ENCODE assay signal across 8 cellular contexts in genomic region chr17:28599311-28600184, GRCh38. TPM values are rescaled to one million over a fixed set of nuclear protein-coding genes. Genes with fewer than 3 reads are reported as not detected.
DNase-seq lines count a peak whose midpoint lies in the region; ATAC-seq lines count a peak whose summit lies in the region.

No MANE protein-coding gene starts in this region.

- H3K9me3 Mint-ChIP-seq in CD4-positive, alpha-beta memory T cell, result no peaks in the 10 kb centered on the region
- no peaks in the 10 kb centered on the region for H3K9me3 Mint-ChIP-seq in naive B cell
- H3K9me3 Mint-ChIP-seq in stimulated activated memory B cell treated with anti-CD40 and anti-IgM and Interleukin-4, amounts not matched to agents 10 μg/mL and 1 μg/mL and 100 μg/mL, for 72 hours, result no peaks in the 10 kb centered on the region

- no peaks in the 10 kb centered on the region for H3K27me3 Mint-ChIP-seq in CD4-positive, alpha-beta memory T cell
- H3K27me3 Mint-ChIP-seq in naive B cell, result no peaks in the 10 kb centered on the region
- no peaks in the 10 kb centered on the region for H3K27me3 Mint-ChIP-seq in stimulated activated memory B cell treated with anti-CD40 and anti-IgM and Interleukin-4, amounts not matched to agents 10 μg/mL and 1 μg/mL and 100 μg/mL, for 72 hours

- H3K27ac Mint-ChIP-seq in CD4-positive, alpha-beta memory T cell, result peak overlapping the region; percentile 94 to 99 (median 99)
- peak overlapping the region; percentile 91 to 98 (median 96) for H3K27ac Mint-ChIP-seq in naive B cell
- peak overlapping the region; percentile 93 for H3K27ac Mint-ChIP-seq in stimulated activated memory B cell treated with anti-CD40 and anti-IgM and Interleukin-4, amounts not matched to agents 10 μg/mL and 1 μg/mL and 100 μg/mL, for 72 hours

- peaks cover 13 to 27% (median 22%) of the 10 kb centered on the region in 4 donors for H3K4me1 Mint-ChIP-seq in CD4-positive, alpha-beta memory T cell
- peaks cover 22 to 26% (median 24%) of the 10 kb centered on the region in 3 donors for H3K4me1 Mint-ChIP-seq in naive B cell
- peaks cover 27% of the 10 kb centered on the region for H3K4me1 Mint-ChIP-seq in stimulated activated memory B cell treated with anti-CD40 and anti-IgM and Interleukin-4, amounts not matched to agents 10 μg/mL and 1 μg/mL and 100 μg/mL, for 72 hours

- H3K27me3 ChIP-seq in CD4-positive, alpha-beta memory T cell (ENCODE audit: insufficient read depth, low read length), result no peaks in the 10 kb centered on the region
- no peaks in the 10 kb centered on the region for H3K27me3 ChIP-seq in esophagus (ENCODE audit: control insufficient read depth in 1 of 2, insufficient read depth in 2 of 2, low read length in 2 of 2)

- ATAC-seq in GM19438 (IDR thresholded peaks at IDR 0.05; ENCODE audit: low read depth, unreplicated experiment) (peak; percentile 46), HG03521 (IDR thresholded peaks at IDR 0.05; ENCODE audit: unreplicated experiment) (peak; percentile 32), naive B cell (ENCODE audit: low read depth in 2 of 2) (peak; percentile 53 to 59)
- ATAC-seq in stimulated activated memory B cell treated with anti-CD40 and anti-IgM and Interleukin-4, amounts not matched to agents 10 μg/mL and 1 μg/mL and 100 μg/mL, for 72 hours, result peak; percentile 80

- no peaks in the 10 kb centered on the region for H3K9me3 ChIP-seq in CD4-positive, alpha-beta memory T cell (ENCODE audit: control insufficient read depth in 1 of 2, low read length in 2 of 2)
- H3K9me3 ChIP-seq in esophagus (ENCODE audit: control insufficient read depth in 2 of 2, insufficient read depth in 1 of 2, low read depth in 1 of 2, low read length in 1 of 2), result no peaks in the 10 kb centered on the region

- intact Hi-C loops in CD4-positive, alpha-beta memory T cell (cut with micrococcal nuclease), result loop anchor here (1.0 to 2.0 kb wide), 6 partner anchors 22 to 105 kb away; partner anchors contain the start of genes BLTP2, PIGS and UNC119

- H3K36me3 Mint-ChIP-seq in CD4-positive, alpha-beta memory T cell, result peaks cover 0 to 6% of the 10 kb centered on the region in 2 donors
- H3K36me3 Mint-ChIP-seq in naive B cell, result no peaks in the 10 kb centered on the region
- H3K36me3 Mint-ChIP-seq in stimulated activated memory B cell treated with anti-CD40 and anti-IgM and Interleukin-4, amounts not matched to agents 10 μg/mL and 1 μg/mL and 100 μg/mL, for 72 hours, result peaks cover 12% of the 10 kb centered on the region

- POLR2A ChIA-PET in CD4-positive, alpha-beta memory T cell (lab: Charles Lee; ENCODE audit: partially characterized antibody), result interaction anchor here (0.7 to 6.0 kb wide), 21 partner anchors 9 to 695 kb away, joined by 3 to 169 read pairs (median 5); partner anchors contain the start of genes ALDOC, BLTP2, NUFIP2 and PHF12

- peak overlapping the region; percentile 100 for H3K27ac ChIP-seq in CD4-positive, alpha-beta memory T cell (ENCODE audit: low read depth, low read length)
- peak overlapping the region; percentile 98 to 99 for H3K27ac ChIP-seq in esophagus (ENCODE audit: low read depth in 2 of 2, low read length in 1 of 2)

- H3K4me3 ChIP-seq in CD4-positive, alpha-beta memory T cell (ENCODE audit: low read length in 2 of 2), result peak overlapping the region; percentile 74 to 95
- peak overlapping the region; percentile 68 to 71 for H3K4me3 ChIP-seq in esophagus (ENCODE audit: low read depth in 1 of 2, low read length in 2 of 2)

- H3K4me1 ChIP-seq in CD4-positive, alpha-beta memory T cell (ENCODE audit: insufficient read depth, low read length), result peaks cover 7% of the 10 kb centered on the region
- H3K4me1 ChIP-seq in esophagus (ENCODE audit: control insufficient read depth in 2 of 2, insufficient read depth in 2 of 2, low read length in 1 of 2), result peaks cover 0 to 5% of the 10 kb centered on the region in 2 donors

- no peaks in the 10 kb centered on the region for H3K36me3 ChIP-seq in CD4-positive, alpha-beta memory T cell (ENCODE audit: insufficient read depth, low read length)
- H3K36me3 ChIP-seq in esophagus (ENCODE audit: control insufficient read depth in 2 of 2, insufficient read depth in 2 of 2, low read length in 1 of 2), result no peaks in the 10 kb centered on the region

- WGBS in esophagus, 2 donors, result 7 to 8% methylated on average over 40 of the region's 40 CpGs

- DNase-seq in CD4-positive, alpha-beta memory T cell, result peak in 4 of 5 donors; percentile 66 to 87 (median 74)
- peak; percentile 68 to 87 for DNase-seq in NOMO-1 (lab: John Stamatoyannopoulos, UW; ENCODE audit: unreplicated experiment in 2 of 2)
- DNase-seq in activated CD8-positive, alpha-beta memory T cell treated with anti-CD3 and anti-CD28 coated beads, Interleukin-2, amount 50 U/mL, for 48 hours, result peak; percentile 80
- peak; percentile 51 for DNase-seq in naive B cell

- peak overlapping the region; percentile 88 to 99 (median 96) for H3K4me3 Mint-ChIP-seq in CD4-positive, alpha-beta memory T cell
- peak overlapping the region; percentile 87 to 96 (median 94) for H3K4me3 Mint-ChIP-seq in naive B cell
- peak overlapping the region; percentile 94 for H3K4me3 Mint-ChIP-seq in stimulated activated memory B cell treated with anti-CD40 and anti-IgM and Interleukin-4, amounts not matched to agents 10 μg/mL and 1 μg/mL and 100 μg/mL, for 72 hours

- CTCF ChIA-PET in CD4-positive, alpha-beta memory T cell (lab: Charles Lee; ENCODE audit: partially characterized antibody), result interaction anchor here (1.1 to 3.2 kb wide), 3 partner anchors 14 to 51 kb away, joined by 5 to 12 read pairs (median 8); partner anchors contain the start of gene RSKR

RNA-seq across cellular contexts. Expression of gene SPAG5, which starts 0.7 kb away (rescaled TPM):
- 10 to 100 TPM in 1 of 2 experiments, 1 to 10 TPM in 1; 9.2 to 10.2 TPM for total RNA-seq in CD4-positive, alpha-beta memory T cell
- polyA plus RNA-seq in CD4-positive, alpha-beta memory T cell, result 1 to 10 TPM in 1 of 2 donors, not detected in 1; 1.4 TPM
- polyA plus RNA-seq in esophagus (10 to 100 TPM; 11.6 to 19.7 TPM), naive B cell (ENCODE audit: low read depth in 6 of 6) (1 to 10 TPM in 1 of 6 donors, under 1 TPM in 4, not detected in 1; 0.26 to 1.1 (median 0.62) TPM)

RNA-seq across cellular contexts. Expression of gene RSKR, which starts 14.4 kb away (rescaled TPM):
- total RNA-seq in CD4-positive, alpha-beta memory T cell, result 10 to 100 TPM; 27.2 to 29.6 TPM
- polyA plus RNA-seq in CD4-positive, alpha-beta memory T cell, result not detected
- polyA plus RNA-seq in esophagus (1 to 10 TPM; 2.0 to 6.7 TPM), naive B cell (ENCODE audit: low read depth in 6 of 6) (under 1 TPM in 2 of 6 donors, not detected in 4; 0.09 to 0.20 TPM)

RNA-seq across cellular contexts. Expression of gene ALDOC, which starts 22.9 kb away (rescaled TPM):
- 10 to 100 TPM; 30.1 to 33.7 TPM for total RNA-seq in CD4-positive, alpha-beta memory T cell
- 10 to 100 TPM; 50.2 to 62.2 TPM for polyA plus RNA-seq in CD4-positive, alpha-beta memory T cell
- polyA plus RNA-seq in esophagus (10 to 100 TPM; 21.3 to 24.0 TPM), naive B cell (ENCODE audit: low read depth in 6 of 6) (10 to 100 TPM; 30.6 to 67.9 (median 48.3) TPM)

RNA-seq across cellular contexts. Expression of gene PIGS, which starts 28.2 kb away (rescaled TPM):
- 10 to 100 TPM; 57.9 to 58.2 TPM for total RNA-seq in CD4-positive, alpha-beta memory T cell
- 10 to 100 TPM; 57.3 to 69.8 TPM for polyA plus RNA-seq in CD4-positive, alpha-beta memory T cell
- polyA plus RNA-seq in esophagus (10 to 100 TPM in 1 of 2 donors, 1 to 10 TPM in 1; 9.8 to 30.7 TPM), naive B cell (ENCODE audit: low read depth in 6 of 6) (10 to 100 TPM; 31.3 to 61.7 (median 46.0) TPM)

RNA-seq across cellular contexts. Expression of gene BLTP2, which starts 45.4 kb away (rescaled TPM):
- total RNA-seq in CD4-positive, alpha-beta memory T cell, result 100 to 1,000 TPM; 132 to 149 TPM
- 10 to 100 TPM; 23.5 to 49.9 TPM for polyA plus RNA-seq in CD4-positive, alpha-beta memory T cell
- 10 to 100 TPM; 19.2 to 23.5 TPM for polyA plus RNA-seq in esophagus
- polyA plus RNA-seq in naive B cell (ENCODE audit: low read depth in 6 of 6), result 10 to 100 TPM; 15.0 to 57.5 (median 40.8) TPM

Comparison
In these comparisons a context has a peak if more than half of its experiments do, and no peak if none do; other contexts are left out.
1. Peak in every context shown above with its lines: DNase-seq, ATAC-seq, H3K4me3 ChIP-seq and H3K27ac ChIP-seq.
2. RNA of gene SPAG5, which starts 0.7 kb away (polyA plus RNA-seq): 11.6 to 19.7 TPM in esophagus; 1.4 TPM in CD4-positive, alpha-beta memory T cell and 0.26 to 1.1 TPM in naive B cell; every median in the first group is over 4 times any median in the second.